16 cellular contexts compared by ENCODE assay signal in the genomic region with DNA sequence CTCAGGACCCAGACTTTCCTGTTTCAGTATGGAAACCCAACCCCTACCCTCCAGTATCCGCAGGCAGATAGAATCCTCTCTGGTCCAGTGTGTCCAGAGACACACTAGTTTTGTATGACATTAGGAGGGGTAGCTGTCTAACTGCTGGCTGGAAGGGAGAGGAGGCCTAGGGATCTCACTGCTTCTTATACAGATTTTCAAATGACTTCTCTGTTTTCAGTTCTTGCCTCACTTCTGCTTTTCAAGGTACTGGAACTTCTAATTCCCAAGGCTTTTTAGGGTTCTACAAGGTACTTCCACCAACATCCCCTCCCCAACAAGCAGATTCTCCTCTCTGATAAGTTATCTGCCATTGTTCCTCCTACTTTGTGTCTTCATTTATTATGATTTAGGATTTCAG. TPM values are rescaled to one million over a fixed set of nuclear protein-coding genes. Genes with fewer than 3 reads are reported as not detected.
"Had no signal": no experiment of that assay in that cellular context is flagged by ENCODE, and none has a peak within 500 bp of the region (broad histone marks: within the 10 kb centered on the region; RNA-seq: fewer than 3 reads in every experiment).

No MANE protein-coding gene starts in this region.

- ATAC-seq: activated T-cell treated with anti-CD3 and anti-CD28 coated beads, Interleukin-2, amount 50 U/mL, for 4 hours; body of pancreas; left lobe of liver; natural killer cell treated with Interleukin-12 subunit alpha and Interleukin-12 subunit beta and Interleukin-15 and Interleukin-18, amount 100 ng/mL, for 72 hours; stimulated activated naive CD8-positive, alpha-beta T cell treated with anti-CD3 and anti-CD28 coated beads, Interleukin-15, Interleukin-2, amounts not matched to agents 100 U/mL and 50 U/mL, for 24 hours had no signal

- H3K27ac ChIP-seq: body of pancreas, suprapubic skin, transverse colon had no signal

- DNase-seq: activated CD8-positive, alpha-beta memory T cell treated with anti-CD3 and anti-CD28 coated beads, Interleukin-2, amount 50 U/mL, for 4 hours; activated naive CD4-positive, alpha-beta T cell treated with anti-CD3 and anti-CD28 coated beads for 36 hours; activated T-cell treated with anti-CD3 and anti-CD28 coated beads, Interleukin-2, amount 50 U/mL, for 4 hours; body of pancreas; erythroblast; occipital lobe; stimulated activated CD4-positive, alpha-beta T cell treated with anti-CD3 and anti-CD28 coated beads, Interleukin-12 subunit alpha, Interleukin-12 subunit beta, amount 100 ng/mL, for 4 hours; stimulated activated CD4-positive, alpha-beta T cell treated with anti-CD3 and anti-CD28 coated beads, Interleukin-1b, Interleukin-23, amount 100 ng/mL, for 48 hours; stimulated activated CD8-positive, alpha-beta memory T cell treated with anti-CD3 and anti-CD28 coated beads, Interleukin-4, amount 100 ng/mL, for 48 hours; stimulated activated naive CD8-positive, alpha-beta T cell treated with anti-CD3 and anti-CD28 coated beads, Interleukin-15, Interleukin-2, amounts not matched to agents 100 U/mL and 50 U/mL, for 24 hours; transverse colon had no signal

- H3K4me3 ChIP-seq: body of pancreas, lung, suprapubic skin, transverse colon had no signal

- H3K4me3 Mint-ChIP-seq: activated CD4-positive, alpha-beta T cell treated with anti-CD3 and anti-CD28 coated beads, Interleukin-2, amount 10 ng/mL, durations not matched to agents 24 days and 14 days; activated naive CD4-positive, alpha-beta T cell treated with anti-CD3 and anti-CD28 coated beads for 36 hours; activated T-cell treated with anti-CD3 and anti-CD28 coated beads, Interleukin-2, amount 50 U/mL, for 4 hours; natural killer cell treated with Interleukin-12 subunit alpha and Interleukin-12 subunit beta and Interleukin-15 and Interleukin-18, amount 100 ng/mL, for 72 hours had no signal

- H3K9me3 ChIP-seq: body of pancreas, suprapubic skin, transverse colon had no signal

- H3K27ac Mint-ChIP-seq: activated CD4-positive, alpha-beta T cell treated with anti-CD3 and anti-CD28 coated beads, Interleukin-2, amount 10 ng/mL, durations not matched to agents 24 days and 14 days; activated naive CD4-positive, alpha-beta T cell treated with anti-CD3 and anti-CD28 coated beads for 36 hours; natural killer cell treated with Interleukin-12 subunit alpha and Interleukin-12 subunit beta and Interleukin-15 and Interleukin-18, amount 100 ng/mL, for 72 hours had no signal

- H3K9me3 Mint-ChIP-seq: activated CD4-positive, alpha-beta T cell treated with anti-CD3 and anti-CD28 coated beads, Interleukin-2, amount 10 ng/mL, durations not matched to agents 24 days and 14 days; activated naive CD4-positive, alpha-beta T cell treated with anti-CD3 and anti-CD28 coated beads for 36 hours; activated T-cell treated with anti-CD3 and anti-CD28 coated beads, Interleukin-2, amount 50 U/mL, for 4 hours; natural killer cell treated with Interleukin-12 subunit alpha and Interleukin-12 subunit beta and Interleukin-15 and Interleukin-18, amount 100 ng/mL, for 72 hours had no signal

- H3K27me3 ChIP-seq: body of pancreas, suprapubic skin, transverse colon had no signal

- H3K27me3 Mint-ChIP-seq: activated CD4-positive, alpha-beta T cell treated with anti-CD3 and anti-CD28 coated beads, Interleukin-2, amount 10 ng/mL, durations not matched to agents 24 days and 14 days had no signal

RNA-seq across cellular contexts. Expression of gene LRRC66, which starts 11.8 kb away (rescaled TPM):
- total RNA-seq: activated naive CD4-positive, alpha-beta T cell treated with anti-CD3 and anti-CD28 coated beads for 36 hours; activated T-cell treated with anti-CD3 and anti-CD28 coated beads, Interleukin-2, amount 50 U/mL, for 4 hours had no signal

RNA-seq across cellular contexts. Expression of gene SPATA18, which starts 19.1 kb away (rescaled TPM):
- total RNA-seq: natural killer cell treated with Interleukin-12 subunit alpha and Interleukin-12 subunit beta and Interleukin-15 and Interleukin-18, amount 100 ng/mL, for 72 hours had no signal
